Comparison of ENCODE assay signal across 11 cellular contexts in genomic region chr16:87233928-87234327, GRCh38.
DNase-seq lines count a peak whose midpoint lies in the region; FAIRE-seq and TF ChIP-seq lines count a peak whose summit lies in the region.
"Had no signal": no experiment of that assay in that cellular context is flagged by ENCODE, and none has a peak within 500 bp of the region (broad histone marks: within the 10 kb centered on the region; RNA-seq: fewer than 3 reads in every experiment).

No MANE protein-coding gene starts in this region.

- no peak overlapping the region for H3K4me2 ChIP-seq in H1 (ENCODE audit: insufficient read depth in 1 of 2, low read depth in 2 of 2, low read length in 2 of 2)
- H3K4me2 ChIP-seq in neural cell (ENCODE audit: low read length), result no peak overlapping the region

- H3K79me2 ChIP-seq in H1 (ENCODE audit: control insufficient read depth in 1 of 2, insufficient read depth in 2 of 2, low read length in 2 of 2), result no peaks in the 10 kb centered on the region
- no peaks in the 10 kb centered on the region for H3K79me2 ChIP-seq in neural cell (replicated peaks; ENCODE audit: insufficient read depth, low read length)

- H4K5ac ChIP-seq in H1 (ENCODE audit: insufficient read length, low read depth, low read length), result no peak overlapping the region

- H4K8ac ChIP-seq in H1 (ENCODE audit: extremely low read depth, insufficient read depth, low read length), result no peak overlapping the region

- no peaks in the 10 kb centered on the region for H4K20me1 ChIP-seq in H1 (replicated peaks in 1 of 2; ENCODE audit: control insufficient read depth in 1 of 2, insufficient read depth in 2 of 2, low read length in 2 of 2)
- no peaks in the 10 kb centered on the region for H4K20me1 ChIP-seq in neural cell (ENCODE audit: insufficient read depth)

- no peak overlapping the region for H3K4ac ChIP-seq in H1 (replicated peaks; ENCODE audit: insufficient read length, low read depth, low read length)

- intact Hi-C loops in uterus (cut with DNase I; ENCODE audit: low total_unique reads), result no loop called here

- no peak overlapping the region for H2AK5ac ChIP-seq in H1 (ENCODE audit: low read depth, low read length)

- no peak overlapping the region for H3K27ac Mint-ChIP-seq in activated T-cell treated with anti-CD3 and anti-CD28 coated beads, Interleukin-2, amount 50 U/mL, for 24 hours

- no peak overlapping the region for H4K91ac ChIP-seq in H1 (replicated peaks; ENCODE audit: insufficient read length, low read length)

- H2BK15ac ChIP-seq in H1 (ENCODE audit: low read length), result no peak overlapping the region

- H3K79me1 ChIP-seq in H1 (ENCODE audit: low read depth, low read length), result no peaks in the 10 kb centered on the region

- H2BK5ac ChIP-seq in H1 (ENCODE audit: low read depth, low read length), result no peak overlapping the region

- no peak overlapping the region for H3K14ac ChIP-seq in H1 (ENCODE audit: insufficient read length)

- no peaks in the 10 kb centered on the region for H3K9me2 ChIP-seq in neural cell (ENCODE audit: insufficient read depth, low read length)

- TF ChIP-seq POLR2A in NB4 (IDR thresholded peaks at IDR 0.05; ENCODE audit: extremely low read depth, insufficient read length) (no peak), H1 (IDR thresholded peaks at IDR 0.05; ENCODE audit: control extremely low read depth in 1 of 2, low read depth in 2 of 2, low read length in 2 of 2) (no peak), uterus (IDR thresholded peaks at IDR 0.05) (no peak)

- no peaks in the 10 kb centered on the region for H3K36me3 Mint-ChIP-seq in activated T-cell treated with anti-CD3 and anti-CD28 coated beads, Interleukin-2, amount 50 U/mL, for 24 hours (ENCODE audit: low read depth)

- H3K36me3 ChIP-seq in H1 (ENCODE audit: control insufficient read depth in 2 of 4, insufficient read depth in 4 of 4, low read length in 3 of 4) (no peaks in the 10 kb centered on the region; a peak in 1 of 8 replicates), neural cell (ENCODE audit: insufficient read depth, low read length) (no peaks in the 10 kb centered on the region), uterus (no peaks in the 10 kb centered on the region)

- no peak overlapping the region for H3K4me3 Mint-ChIP-seq in activated T-cell treated with anti-CD3 and anti-CD28 coated beads, Interleukin-2, amount 50 U/mL, for 24 hours

- peaks cover 0 to 4% (median 1%) of the 10 kb centered on the region in 4 experiments; a peak in 1 of 7 replicates for H3K4me1 ChIP-seq in H1 (replicated peaks in 1 of 4; ENCODE audit: control insufficient read depth in 3 of 4, insufficient read depth in 4 of 4, low read length in 3 of 4)
- H3K4me1 ChIP-seq in uterus, result no peaks in the 10 kb centered on the region

- H3K4me3 ChIP-seq in NB4 (ENCODE audit: low read depth, low read length), result no peak overlapping the region
- no peak overlapping the region for H3K4me3 ChIP-seq in H1 (ENCODE audit: extremely low read depth in 1 of 4, insufficient read depth in 2 of 4, low read depth in 3 of 4, low read length in 4 of 4)
- H3K4me3 ChIP-seq in neural cell (ENCODE audit: low read length), result no peak overlapping the region
- no peak overlapping the region for H3K4me3 ChIP-seq in uterus

- FAIRE-seq in H1 (lab: Jason Lieb, UNC), result no peak

- peaks cover 11% of the 10 kb centered on the region for H3K4me1 Mint-ChIP-seq in activated T-cell treated with anti-CD3 and anti-CD28 coated beads, Interleukin-2, amount 50 U/mL, for 24 hours (ENCODE audit: low read depth)

- no peaks in the 10 kb centered on the region for H3K23me2 ChIP-seq in H1 (ENCODE audit: low read depth, low read length)

- H3K23ac ChIP-seq in H1 (ENCODE audit: insufficient read length), result no peak overlapping the region

- CTCF ChIA-PET in H1 (lab: Charles Lee; ENCODE audit: partially characterized antibody), result interaction anchor here (0.6 to 2.7 kb wide), 24 partner anchors 10 to 669 kb away, joined by 3 to 16 read pairs (median 4); no protein-coding TSS in a partner anchor

- H2BK120ac ChIP-seq in H1 (replicated peaks; ENCODE audit: low read depth, low read length), result no peak overlapping the region

- no peaks in the 10 kb centered on the region for H3F3A ChIP-seq in neural cell (ENCODE audit: insufficient read depth, low read length, poor library complexity, severe bottlenecking)

- TF ChIP-seq RAD21 in H1 (IDR thresholded peaks at IDR 0.05 in 1 of 2, conservative IDR thresholded peaks at IDR 0.05 in 1 of 2; ENCODE audit: low read depth in 2 of 2, low read length in 2 of 2), result peak; percentile 59 to 69
- no peak for TF ChIP-seq RAD21 in neural cell (conservative IDR thresholded peaks at IDR 0.05)

- H3K27me3 ChIP-seq in H1 (replicated peaks in 1 of 4; ENCODE audit: control insufficient read depth in 3 of 4, extremely low read depth in 1 of 4, insufficient read depth in 3 of 4, low read length in 3 of 4), result no peaks in the 10 kb centered on the region
- H3K27me3 ChIP-seq in neural cell (ENCODE audit: insufficient read depth, low read depth, low read length), result no peaks in the 10 kb centered on the region
- H3K27me3 ChIP-seq in uterus, result no peaks in the 10 kb centered on the region

- no peak for TF ChIP-seq CTCF in NB4 (IDR thresholded peaks at IDR 0.05; ENCODE audit: low read depth, low read length)
- peak; percentile 53 to 63 (median 61) for TF ChIP-seq CTCF in H1 (IDR thresholded peaks at IDR 0.05; ENCODE audit: control extremely low read depth in 1 of 3, insufficient read depth in 1 of 3, low read depth in 1 of 3, low read length in 3 of 3)
- peak; percentile 9 for TF ChIP-seq CTCF in neural cell (IDR thresholded peaks at IDR 0.05; ENCODE audit: poor library complexity, severe bottlenecking)
- no peak for TF ChIP-seq CTCF in uterus (IDR thresholded peaks at IDR 0.05)

- TF ChIP-seq EP300 in H1 (IDR thresholded peaks at IDR 0.05; ENCODE audit: borderline replicate concordance in 1 of 2, low read depth in 2 of 2, low read length in 2 of 2), result no peak
- TF ChIP-seq EP300 in neural cell (conservative IDR thresholded peaks at IDR 0.05; ENCODE audit: poor library complexity, severe bottlenecking), result no peak

- 88% methylated on average over 10 of the region's 10 CpGs; no CpG with 5 or more reads in 1 of the 2 experiments for WGBS in H1 (ENCODE audit: extremely low coverage in 1 of 2, insufficient coverage in 1 of 2, insufficient read length in 1 of 2, insufficient replicate concordance in 2 of 2, low coverage in 1 of 2, low lambda C conversion rate in 2 of 2, missing lambda C conversion rate in 1 of 2), 2 experiments

- H2AFZ ChIP-seq in H1 (ENCODE audit: low read length), result no peak overlapping the region
- H2AFZ ChIP-seq in neural cell (ENCODE audit: low read depth, low read length), result no peak overlapping the region

- H3K27ac ChIP-seq in H1 (ENCODE audit: low read depth, low read length) (no peak overlapping the region), neural cell (ENCODE audit: low read length) (no peak overlapping the region), uterus (no peak overlapping the region)

- peaks cover 32% of the 10 kb centered on the region for H3K27me3 Mint-ChIP-seq in activated T-cell treated with anti-CD3 and anti-CD28 coated beads, Interleukin-2, amount 50 U/mL, for 24 hours

- H3K56ac ChIP-seq in H1 (replicated peaks; ENCODE audit: insufficient read length, low read depth, low read length), result no peak overlapping the region

- H3K9me3 ChIP-seq in H1 (ENCODE audit: insufficient read depth in 2 of 2, low read depth in 1 of 2, low read length in 1 of 2) (peaks cover 0 to 2% of the 10 kb centered on the region in 2 experiments; a peak in 1 of 4 replicates), neural cell (ENCODE audit: low read length) (no peaks in the 10 kb centered on the region), uterus (no peaks in the 10 kb centered on the region)

- no peak overlapping the region for H3K9ac ChIP-seq in H1 (replicated peaks in 1 of 4; ENCODE audit: extremely low read depth in 1 of 4, low read depth in 3 of 4, low read length in 3 of 4)
- no peak overlapping the region for H3K9ac ChIP-seq in neural cell (ENCODE audit: low read length)

- no peak overlapping the region for H3K18ac ChIP-seq in H1 (ENCODE audit: extremely low read depth, low read length)

- POLR2A ChIA-PET in H1 (lab: Charles Lee; ENCODE audit: partially characterized antibody), result interaction anchor here (0.6 kb wide), 1 partner anchor 157 kb away, joined by 3 read pairs; no protein-coding TSS in a partner anchor

- DNase-seq in ELF-1 (ENCODE audit: low read depth, low spot score) (peak; percentile 52), NB4 (ENCODE audit: low read depth) (peak; percentile 65), H1 (ENCODE audit: low read depth in 1 of 2, low spot score in 2 of 2) (no peak), uterus (no peak), G401 (ENCODE audit: low spot score) (no peak)
- DNase-seq in activated T-cell treated with anti-CD3 and anti-CD28 coated beads, Interleukin-2, amount 50 U/mL, for 24 hours, result no peak
- DNase-seq in stimulated activated CD4-positive, alpha-beta T cell treated with anti-CD3 and anti-CD28 coated beads, Interleukin-2, amount 100 ng/mL, for 48 hours, result no peak
- DNase-seq: aorta; NCI-H748 treated with DMSO at 0.1 percent for 48 hours; stimulated activated CD4-positive, alpha-beta T cell treated with anti-CD3 and anti-CD28 coated beads, Interleukin-4, amount 100 ng/mL, for 24 hours had no signal

- no peaks in the 10 kb centered on the region for H3K9me3 Mint-ChIP-seq in activated T-cell treated with anti-CD3 and anti-CD28 coated beads, Interleukin-2, amount 50 U/mL, for 24 hours

- no peak overlapping the region for H2BK12ac ChIP-seq in H1 (ENCODE audit: low read depth, low read length)

- in situ Hi-C loops in G401 (cut with HindIII; ENCODE audit: low sequenced_read_pairs), result no loop called here

- H2BK20ac ChIP-seq in H1 (ENCODE audit: low read length), result no peak overlapping the region

TF ChIP-seq in H1, 55 proteins besides CTCF, POLR2A, EP300 and RAD21 (continues in another document):
- no peak for TF ChIP-seq BCL11A (IDR thresholded peaks at IDR 0.05; ENCODE audit: low read depth in 2 of 2, low read length in 2 of 2)

TF ChIP-seq in neural cell, 6 proteins besides CTCF, POLR2A, EP300 and RAD21 (continues in another document):
- TF ChIP-seq POLR2AphosphoS5 (IDR thresholded peaks at IDR 0.05) (no peak), TAF1 (IDR thresholded peaks at IDR 0.05; ENCODE audit: low read depth) (no peak), SMC3 (conservative IDR thresholded peaks at IDR 0.05; ENCODE audit: poor library complexity) (no peak), EZH2 (IDR thresholded peaks at IDR 0.05; ENCODE audit: borderline replicate concordance, insufficient read depth, low read length, poor library complexity, severe bottlenecking) (no peak), MXI1 (conservative IDR thresholded peaks at IDR 0.05; ENCODE audit: poor library complexity, severe bottlenecking) (no peak)

Comparison
In these comparisons a context has a peak if more than half of its experiments do, and no peak if none do; other contexts are left out.
1. DNase-seq: peak in ELF-1 (single experiment) and NB4 (single experiment); none in H1 (0 of 2), uterus (0 of 2), activated T-cell treated with anti-CD3 and anti-CD28 coated beads, Interleukin-2, amount 50 U/mL, for 24 hours (single experiment), G401 (single experiment) and stimulated activated CD4-positive, alpha-beta T cell treated with anti-CD3 and anti-CD28 coated beads, Interleukin-2, amount 100 ng/mL, for 48 hours (0 of 2).
2. CTCF ChIP-seq: peak in H1 (3 of 3) and neural cell (single experiment); none in NB4 (single experiment) and uterus (0 of 4).